In genomic region chr2:138898855-138899254, GRCh38 we compare ENCODE assay signal across 1 cellular context.
TF ChIP-seq lines count a peak whose summit lies in the region.

No MANE protein-coding gene starts in this region.

TF ChIP-seq in HEK293, 187 proteins besides CTCF, POLR2A, EP300 and RAD21 (continued from another document):
- TF ChIP-seq, protein P1, sequence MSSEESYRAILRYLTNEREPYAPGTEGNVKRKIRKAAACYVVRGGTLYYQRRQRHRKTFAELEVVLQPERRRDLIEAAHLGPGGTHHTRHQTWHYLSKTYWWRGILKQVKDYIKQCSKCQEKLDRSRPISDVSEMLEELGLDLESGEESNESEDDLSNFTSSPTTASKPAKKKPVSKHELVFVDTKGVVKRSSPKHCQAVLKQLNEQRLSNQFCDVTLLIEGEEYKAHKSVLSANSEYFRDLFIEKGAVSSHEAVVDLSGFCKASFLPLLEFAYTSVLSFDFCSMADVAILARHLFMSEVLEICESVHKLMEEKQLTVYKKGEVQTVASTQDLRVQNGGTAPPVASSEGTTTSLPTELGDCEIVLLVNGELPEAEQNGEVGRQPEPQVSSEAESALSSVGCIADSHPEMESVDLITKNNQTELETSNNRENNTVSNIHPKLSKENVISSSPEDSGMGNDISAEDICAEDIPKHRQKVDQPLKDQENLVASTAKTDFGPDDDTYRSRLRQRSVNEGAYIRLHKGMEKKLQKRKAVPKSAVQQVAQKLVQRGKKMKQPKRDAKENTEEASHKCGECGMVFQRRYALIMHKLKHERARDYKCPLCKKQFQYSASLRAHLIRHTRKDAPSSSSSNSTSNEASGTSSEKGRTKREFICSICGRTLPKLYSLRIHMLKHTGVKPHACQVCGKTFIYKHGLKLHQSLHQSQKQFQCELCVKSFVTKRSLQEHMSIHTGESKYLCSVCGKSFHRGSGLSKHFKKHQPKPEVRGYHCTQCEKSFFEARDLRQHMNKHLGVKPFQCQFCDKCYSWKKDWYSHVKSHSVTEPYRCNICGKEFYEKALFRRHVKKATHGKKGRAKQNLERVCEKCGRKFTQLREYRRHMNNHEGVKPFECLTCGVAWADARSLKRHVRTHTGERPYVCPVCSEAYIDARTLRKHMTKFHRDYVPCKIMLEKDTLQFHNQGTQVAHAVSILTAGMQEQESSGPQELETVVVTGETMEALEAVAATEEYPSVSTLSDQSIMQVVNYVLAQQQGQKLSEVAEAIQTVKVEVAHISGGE (tag by site-specific recombination; conservative IDR thresholded peaks at IDR 0.05; ENCODE audit: low read depth): peak; percentile 62
- peak; percentile 19; the same call in 1 of the 2 replicates for TF ChIP-seq ZNF555 (tag by site-specific recombination; conservative IDR thresholded peaks at IDR 0.05)
